ENCODE assay signal across 1 cellular context in the genomic region with DNA sequence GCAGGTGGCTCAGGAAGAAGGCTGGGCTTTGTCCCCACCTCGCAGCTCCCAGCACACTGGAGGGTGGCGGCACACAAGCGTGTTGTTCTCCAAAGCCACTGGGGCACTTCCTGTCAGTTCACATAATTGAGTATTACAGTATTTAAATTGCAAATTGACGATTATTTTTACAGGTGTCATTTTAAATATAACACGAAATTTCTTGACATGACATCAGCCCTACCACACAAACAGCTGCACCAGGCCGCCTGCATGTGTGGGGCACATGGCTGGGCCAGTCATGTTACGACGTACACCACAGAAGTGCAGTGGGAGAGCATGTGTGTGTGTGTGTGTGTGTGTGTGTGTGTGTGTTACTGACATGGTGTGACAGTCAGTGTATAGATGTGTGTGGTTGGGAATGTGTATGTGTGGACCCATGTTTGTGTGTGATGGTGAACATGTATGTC.
TF ChIP-seq lines count a peak whose summit lies in the region.

No MANE protein-coding gene starts in this region.

TF ChIP-seq in K562, 482 proteins besides CTCF, POLR2A, EP300 and RAD21:
- TF ChIP-seq, protein P1, sequence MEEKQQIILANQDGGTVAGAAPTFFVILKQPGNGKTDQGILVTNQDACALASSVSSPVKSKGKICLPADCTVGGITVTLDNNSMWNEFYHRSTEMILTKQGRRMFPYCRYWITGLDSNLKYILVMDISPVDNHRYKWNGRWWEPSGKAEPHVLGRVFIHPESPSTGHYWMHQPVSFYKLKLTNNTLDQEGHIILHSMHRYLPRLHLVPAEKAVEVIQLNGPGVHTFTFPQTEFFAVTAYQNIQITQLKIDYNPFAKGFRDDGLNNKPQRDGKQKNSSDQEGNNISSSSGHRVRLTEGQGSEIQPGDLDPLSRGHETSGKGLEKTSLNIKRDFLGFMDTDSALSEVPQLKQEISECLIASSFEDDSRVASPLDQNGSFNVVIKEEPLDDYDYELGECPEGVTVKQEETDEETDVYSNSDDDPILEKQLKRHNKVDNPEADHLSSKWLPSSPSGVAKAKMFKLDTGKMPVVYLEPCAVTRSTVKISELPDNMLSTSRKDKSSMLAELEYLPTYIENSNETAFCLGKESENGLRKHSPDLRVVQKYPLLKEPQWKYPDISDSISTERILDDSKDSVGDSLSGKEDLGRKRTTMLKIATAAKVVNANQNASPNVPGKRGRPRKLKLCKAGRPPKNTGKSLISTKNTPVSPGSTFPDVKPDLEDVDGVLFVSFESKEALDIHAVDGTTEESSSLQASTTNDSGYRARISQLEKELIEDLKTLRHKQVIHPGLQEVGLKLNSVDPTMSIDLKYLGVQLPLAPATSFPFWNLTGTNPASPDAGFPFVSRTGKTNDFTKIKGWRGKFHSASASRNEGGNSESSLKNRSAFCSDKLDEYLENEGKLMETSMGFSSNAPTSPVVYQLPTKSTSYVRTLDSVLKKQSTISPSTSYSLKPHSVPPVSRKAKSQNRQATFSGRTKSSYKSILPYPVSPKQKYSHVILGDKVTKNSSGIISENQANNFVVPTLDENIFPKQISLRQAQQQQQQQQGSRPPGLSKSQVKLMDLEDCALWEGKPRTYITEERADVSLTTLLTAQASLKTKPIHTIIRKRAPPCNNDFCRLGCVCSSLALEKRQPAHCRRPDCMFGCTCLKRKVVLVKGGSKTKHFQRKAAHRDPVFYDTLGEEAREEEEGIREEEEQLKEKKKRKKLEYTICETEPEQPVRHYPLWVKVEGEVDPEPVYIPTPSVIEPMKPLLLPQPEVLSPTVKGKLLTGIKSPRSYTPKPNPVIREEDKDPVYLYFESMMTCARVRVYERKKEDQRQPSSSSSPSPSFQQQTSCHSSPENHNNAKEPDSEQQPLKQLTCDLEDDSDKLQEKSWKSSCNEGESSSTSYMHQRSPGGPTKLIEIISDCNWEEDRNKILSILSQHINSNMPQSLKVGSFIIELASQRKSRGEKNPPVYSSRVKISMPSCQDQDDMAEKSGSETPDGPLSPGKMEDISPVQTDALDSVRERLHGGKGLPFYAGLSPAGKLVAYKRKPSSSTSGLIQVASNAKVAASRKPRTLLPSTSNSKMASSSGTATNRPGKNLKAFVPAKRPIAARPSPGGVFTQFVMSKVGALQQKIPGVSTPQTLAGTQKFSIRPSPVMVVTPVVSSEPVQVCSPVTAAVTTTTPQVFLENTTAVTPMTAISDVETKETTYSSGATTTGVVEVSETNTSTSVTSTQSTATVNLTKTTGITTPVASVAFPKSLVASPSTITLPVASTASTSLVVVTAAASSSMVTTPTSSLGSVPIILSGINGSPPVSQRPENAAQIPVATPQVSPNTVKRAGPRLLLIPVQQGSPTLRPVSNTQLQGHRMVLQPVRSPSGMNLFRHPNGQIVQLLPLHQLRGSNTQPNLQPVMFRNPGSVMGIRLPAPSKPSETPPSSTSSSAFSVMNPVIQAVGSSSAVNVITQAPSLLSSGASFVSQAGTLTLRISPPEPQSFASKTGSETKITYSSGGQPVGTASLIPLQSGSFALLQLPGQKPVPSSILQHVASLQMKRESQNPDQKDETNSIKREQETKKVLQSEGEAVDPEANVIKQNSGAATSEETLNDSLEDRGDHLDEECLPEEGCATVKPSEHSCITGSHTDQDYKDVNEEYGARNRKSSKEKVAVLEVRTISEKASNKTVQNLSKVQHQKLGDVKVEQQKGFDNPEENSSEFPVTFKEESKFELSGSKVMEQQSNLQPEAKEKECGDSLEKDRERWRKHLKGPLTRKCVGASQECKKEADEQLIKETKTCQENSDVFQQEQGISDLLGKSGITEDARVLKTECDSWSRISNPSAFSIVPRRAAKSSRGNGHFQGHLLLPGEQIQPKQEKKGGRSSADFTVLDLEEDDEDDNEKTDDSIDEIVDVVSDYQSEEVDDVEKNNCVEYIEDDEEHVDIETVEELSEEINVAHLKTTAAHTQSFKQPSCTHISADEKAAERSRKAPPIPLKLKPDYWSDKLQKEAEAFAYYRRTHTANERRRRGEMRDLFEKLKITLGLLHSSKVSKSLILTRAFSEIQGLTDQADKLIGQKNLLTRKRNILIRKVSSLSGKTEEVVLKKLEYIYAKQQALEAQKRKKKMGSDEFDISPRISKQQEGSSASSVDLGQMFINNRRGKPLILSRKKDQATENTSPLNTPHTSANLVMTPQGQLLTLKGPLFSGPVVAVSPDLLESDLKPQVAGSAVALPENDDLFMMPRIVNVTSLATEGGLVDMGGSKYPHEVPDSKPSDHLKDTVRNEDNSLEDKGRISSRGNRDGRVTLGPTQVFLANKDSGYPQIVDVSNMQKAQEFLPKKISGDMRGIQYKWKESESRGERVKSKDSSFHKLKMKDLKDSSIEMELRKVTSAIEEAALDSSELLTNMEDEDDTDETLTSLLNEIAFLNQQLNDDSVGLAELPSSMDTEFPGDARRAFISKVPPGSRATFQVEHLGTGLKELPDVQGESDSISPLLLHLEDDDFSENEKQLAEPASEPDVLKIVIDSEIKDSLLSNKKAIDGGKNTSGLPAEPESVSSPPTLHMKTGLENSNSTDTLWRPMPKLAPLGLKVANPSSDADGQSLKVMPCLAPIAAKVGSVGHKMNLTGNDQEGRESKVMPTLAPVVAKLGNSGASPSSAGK (IDR thresholded peaks at IDR 0.05), result peak; percentile 54
- no peak for TF ChIP-seq ZNF197 (CRISPR knock-in tag; IDR thresholded peaks at IDR 0.05; ENCODE audit: low read depth)
